ENCODE assay signal across 23 cellular contexts in genomic region chr12:26551385-26551784, GRCh38.
A peak's percentile ranks its signal among the peaks of the same experiment; 100 is the strongest.
DNase-seq lines count a peak whose midpoint lies in the region; ATAC-seq and TF ChIP-seq lines count a peak whose summit lies in the region.
"Had no signal": no experiment of that assay in that cellular context is flagged by ENCODE, and none has a peak within 500 bp of the region (broad histone marks: within the 10 kb centered on the region; RNA-seq: fewer than 3 reads in every experiment).

No MANE protein-coding gene starts in this region.

- no peaks in the 10 kb centered on the region for H3K9me3 ChIP-seq in Caco-2
- H3K9me3 ChIP-seq: SJCRH30 had no signal

- H3K27ac Mint-ChIP-seq in memory B cell = peak overlapping the region; percentile 17
- no peak overlapping the region for H3K27ac Mint-ChIP-seq in Caco-2 (ENCODE audit: unreplicated experiment)
- H3K27ac Mint-ChIP-seq: B cell, HFFc6, IgD-negative memory B cell, T-cell had no signal

- no peaks in the 10 kb centered on the region for H3K36me3 ChIP-seq in Caco-2 (ENCODE audit: control insufficient read depth, insufficient read depth, low read length)
- H3K36me3 ChIP-seq: SJCRH30 had no signal

- intact Hi-C loops in Caco-2 (cut with micrococcal nuclease; ENCODE audit: unreplicated experiment) = no loop called here

- peaks cover 45% of the 10 kb centered on the region for H3K36me3 Mint-ChIP-seq in memory B cell
- no peaks in the 10 kb centered on the region for H3K36me3 Mint-ChIP-seq in Caco-2 (ENCODE audit: insufficient read depth, unreplicated experiment)

- DNase-seq in GM12865 (ENCODE audit: low read depth) (peak; percentile 7), memory B cell (ENCODE audit: low spot score in 2 of 2) (no peak), occipital lobe (lab: John Stamatoyannopoulos, UW) (no peak), Caco-2 (no peak), glomerular visceral epithelial cell (ENCODE audit: extremely low spot score) (no peak)
- DNase-seq: DMS53, GDM1, GM23248, H9, HFFc6, NCI-H1105, NCI-H146, NCI-H2029, NCI-H345, NCI-H524, NCI-H82, SJCRH30, T-cell had no signal

- CTCF ChIA-PET in Caco-2 (lab: Charles Lee) = no interaction called here

- BruUV-seq in Caco-2 (replicated peaks; lab: Mats Ljungman, UMichigan) = no TSS peak

- H3K27me3 ChIP-seq in Caco-2 (replicated peaks; ENCODE audit: control insufficient read depth, insufficient read depth, low read length) = no peaks in the 10 kb centered on the region
- H3K27me3 ChIP-seq: SJCRH30 had no signal

- H3K4me1 Mint-ChIP-seq in memory B cell (peaks cover 3% of the 10 kb centered on the region), Caco-2 (ENCODE audit: low read depth, unreplicated experiment) (no peaks in the 10 kb centered on the region)
- H3K4me1 Mint-ChIP-seq: B cell, CD14-positive monocyte, H9, T-cell had no signal

- no peaks in the 10 kb centered on the region for H3K4me1 ChIP-seq in Caco-2
- H3K4me1 ChIP-seq: SJCRH30 had no signal

- H3K27me3 Mint-ChIP-seq in memory B cell (no peaks in the 10 kb centered on the region), Caco-2 (ENCODE audit: insufficient read depth, unreplicated experiment) (no peaks in the 10 kb centered on the region)
- H3K27me3 Mint-ChIP-seq: B cell, IgD-negative memory B cell, T-cell had no signal

- POLR2A ChIA-PET in Caco-2 (lab: Charles Lee) = no interaction called here

- H3K9me3 Mint-ChIP-seq in memory B cell (peaks cover 1% of the 10 kb centered on the region), Caco-2 (ENCODE audit: unreplicated experiment) (no peaks in the 10 kb centered on the region)
- H3K9me3 Mint-ChIP-seq: H9, HFFc6, IgD-negative memory B cell had no signal

- H3K4me3 Mint-ChIP-seq in memory B cell = no peak overlapping the region
- no peak overlapping the region for H3K4me3 Mint-ChIP-seq in Caco-2 (ENCODE audit: unreplicated experiment)
- H3K4me3 Mint-ChIP-seq: B cell, CD14-positive monocyte, H9, HFFc6, IgD-negative memory B cell, T-cell had no signal

- H3K4me3 ChIP-seq in GM12865 (ENCODE audit: low read depth, low read length) (no peak overlapping the region), Caco-2 (ENCODE audit: low read depth, low read length) (no peak overlapping the region)
- H3K4me3 ChIP-seq: GM23248, SJCRH30 had no signal

- ATAC-seq in GM18868 (IDR thresholded peaks at IDR 0.05; ENCODE audit: unreplicated experiment) (peak; percentile 58), HG02884 (IDR thresholded peaks at IDR 0.05; ENCODE audit: unreplicated experiment) (peak; percentile 46), memory B cell (ENCODE audit: low read depth) (no peak)
- ATAC-seq: T-cell had no signal

- no peak for TF ChIP-seq CTCF in GM12865 (IDR thresholded peaks at IDR 0.05; ENCODE audit: insufficient read depth, low read depth, low read length, missing control alignments)
- TF ChIP-seq CTCF in Caco-2 (IDR thresholded peaks at IDR 0.05; ENCODE audit: insufficient read depth in 1 of 2, low read depth in 1 of 2, low read length in 1 of 2, severe bottlenecking in 1 of 2, unreplicated experiment in 1 of 2) = no peak
